ENCODE assay signal across 18 cellular contexts in genomic region chr4:98406819-98407218, GRCh38.
A peak's percentile ranks its signal among the peaks of the same experiment; 100 is the strongest.
DNase-seq lines count a peak whose midpoint lies in the region; ATAC-seq and TF ChIP-seq lines count a peak whose summit lies in the region.
"Had no signal": no experiment of that assay in that cellular context is flagged by ENCODE, and none has a peak within 500 bp of the region (broad histone marks: within the 10 kb centered on the region; RNA-seq: fewer than 3 reads in every experiment).

No MANE protein-coding gene starts in this region.

- CTCF ChIA-PET in CD4-positive, alpha-beta T cell (lab: Charles Lee), result no interaction called here

- TF ChIP-seq CTCF in spleen (IDR thresholded peaks at IDR 0.05 in 8 of 11, conservative IDR thresholded peaks at IDR 0.05 in 3 of 11), result no peak
- no peak for TF ChIP-seq CTCF in body of pancreas (IDR thresholded peaks at IDR 0.05)
- TF ChIP-seq CTCF in CD4-positive, alpha-beta T cell (IDR thresholded peaks at IDR 0.05), result no peak

- H3K27ac ChIP-seq in spleen, result no peak overlapping the region
- H3K27ac ChIP-seq in body of pancreas, result no peak overlapping the region
- H3K27ac ChIP-seq in CD4-positive, alpha-beta T cell (ENCODE audit: low read depth, low read length), result no peak overlapping the region
- H3K27ac ChIP-seq: A549, cardiac muscle cell, HL-60 had no signal

- no peaks in the 10 kb centered on the region for H3K4me1 Mint-ChIP-seq in activated T-cell treated with anti-CD3 and anti-CD28 coated beads, Interleukin-2, amount 50 U/mL, for 4 hours (ENCODE audit: low read depth)
- no peaks in the 10 kb centered on the region for H3K4me1 Mint-ChIP-seq in CD4-positive, alpha-beta T cell (ENCODE audit: low read depth)
- H3K4me1 Mint-ChIP-seq: T-cell had no signal

- DNase-seq in activated T-cell treated with anti-CD3 and anti-CD28 coated beads, Interleukin-2, amount 50 U/mL, for 4 hours, result no peak
- DNase-seq in activated T-cell treated with anti-CD3 and anti-CD28 coated beads, Interleukin-2, amount 50 U/mL, for 1 hour, result no peak
- DNase-seq in spleen (no peak), midbrain (lab: John Stamatoyannopoulos, UW) (no peak), body of pancreas (no peak)
- no peak for DNase-seq in CD4-positive, alpha-beta T cell
- DNase-seq: CD4-positive, alpha-beta memory T cell; effector CD8-positive, alpha-beta T cell; hypothalamus; KG1; stimulated activated CD4-positive, alpha-beta T cell treated with anti-CD3 and anti-CD28 coated beads, Interleukin-12 subunit alpha, Interleukin-12 subunit beta, amount 100 ng/mL, for 4 hours; T-cell had no signal

- POLR2A ChIA-PET in CD4-positive, alpha-beta T cell (lab: Charles Lee), result no interaction called here

- H3K4me3 Mint-ChIP-seq in activated T-cell treated with anti-CD3 and anti-CD28 coated beads, Interleukin-2, amount 50 U/mL, for 4 hours, result no peak overlapping the region
- no peak overlapping the region for H3K4me3 Mint-ChIP-seq in CD4-positive, alpha-beta T cell
- H3K4me3 Mint-ChIP-seq: activated naive CD8-positive, alpha-beta T cell; CD4-positive, alpha-beta memory T cell; T-cell had no signal

- H3K4me1 ChIP-seq in spleen (no peaks in the 10 kb centered on the region), body of pancreas (no peaks in the 10 kb centered on the region)
- H3K4me1 ChIP-seq: A549 had no signal

- intact Hi-C loops in spleen (cut with DNase I; ENCODE audit: low total_unique reads) (no loop called here), body of pancreas (cut with DNase I) (no loop called here)
- intact Hi-C loops in CD4-positive, alpha-beta T cell (cut with DNase I, micrococcal nuclease), result no loop called here

- peaks cover 4% of the 10 kb centered on the region for H3K9me3 Mint-ChIP-seq in activated T-cell treated with anti-CD3 and anti-CD28 coated beads, Interleukin-2, amount 50 U/mL, for 4 hours
- H3K9me3 Mint-ChIP-seq in CD4-positive, alpha-beta T cell, result no peaks in the 10 kb centered on the region

- peaks cover 0 to 55% (median under 1%) of the 10 kb centered on the region in 6 donors for H3K36me3 ChIP-seq in spleen
- H3K36me3 ChIP-seq in body of pancreas (replicated peaks in 1 of 2; ENCODE audit: insufficient read depth in 1 of 2, low read depth in 2 of 2), result no peaks in the 10 kb centered on the region
- H3K36me3 ChIP-seq: cardiac muscle cell had no signal

- H3K9me3 ChIP-seq in spleen, result peaks cover 0 to 11% (median 4%) of the 10 kb centered on the region in 8 donors
- no peaks in the 10 kb centered on the region for H3K9me3 ChIP-seq in body of pancreas
- H3K9me3 ChIP-seq in CD4-positive, alpha-beta T cell (ENCODE audit: control insufficient read depth, low read length), result no peaks in the 10 kb centered on the region
- H3K9me3 ChIP-seq: A549 had no signal

- H3K27ac Mint-ChIP-seq in CD4-positive, alpha-beta T cell, result no peak overlapping the region
- H3K27ac Mint-ChIP-seq: activated naive CD8-positive, alpha-beta T cell; CD4-positive, alpha-beta memory T cell; T-cell had no signal

- H3K27me3 ChIP-seq in spleen (replicated peaks in 1 of 7) (no peaks in the 10 kb centered on the region), body of pancreas (no peaks in the 10 kb centered on the region)
- H3K27me3 ChIP-seq in CD4-positive, alpha-beta T cell (ENCODE audit: control insufficient read depth, insufficient read depth, low read length), result no peaks in the 10 kb centered on the region
- H3K27me3 ChIP-seq: cardiac muscle cell had no signal

- 69 to 88% (median 76%) methylated on average over 2 of the region's 2 CpGs for WGBS in spleen, 5 donors
- WGBS in body of pancreas, 2 donors, result 93 to 97% methylated on average over 2 of the region's 2 CpGs

- TF ChIP-seq POLR2A in spleen (IDR thresholded peaks at IDR 0.05), result no peak
- TF ChIP-seq POLR2A in body of pancreas (IDR thresholded peaks at IDR 0.05), result no peak

- no peaks in the 10 kb centered on the region for H3K27me3 Mint-ChIP-seq in activated T-cell treated with anti-CD3 and anti-CD28 coated beads, Interleukin-2, amount 50 U/mL, for 4 hours (ENCODE audit: low read depth)
- no peaks in the 10 kb centered on the region for H3K27me3 Mint-ChIP-seq in CD4-positive, alpha-beta T cell
- H3K27me3 Mint-ChIP-seq: activated naive CD8-positive, alpha-beta T cell; CD4-positive, alpha-beta memory T cell; T-cell had no signal

- ATAC-seq in activated T-cell treated with anti-CD3 and anti-CD28 coated beads, Interleukin-2, amount 50 U/mL, for 4 hours, result peak; percentile 10 to 46
- ATAC-seq in GM21786 (IDR thresholded peaks at IDR 0.05; ENCODE audit: unreplicated experiment) (peak; percentile 55), HG03442 (IDR thresholded peaks at IDR 0.05; ENCODE audit: unreplicated experiment) (peak; percentile 70), body of pancreas (no peak)
- no peak for ATAC-seq in CD4-positive, alpha-beta T cell (ENCODE audit: poor library complexity)
- ATAC-seq: A549, T-cell had no signal

- H3K4me3 ChIP-seq in spleen (no peak overlapping the region), body of pancreas (no peak overlapping the region)
- H3K4me3 ChIP-seq: A549, cardiac muscle cell had no signal

- H3K36me3 Mint-ChIP-seq in activated T-cell treated with anti-CD3 and anti-CD28 coated beads, Interleukin-2, amount 50 U/mL, for 4 hours (ENCODE audit: insufficient read depth), result peaks cover 27% of the 10 kb centered on the region
- peaks cover 86% of the 10 kb centered on the region for H3K36me3 Mint-ChIP-seq in CD4-positive, alpha-beta T cell (ENCODE audit: low read depth)

Comparison
In these comparisons a context has a peak if more than half of its experiments do, and no peak if none do; other contexts are left out.
1. ATAC-seq: peak in activated T-cell treated with anti-CD3 and anti-CD28 coated beads, Interleukin-2, amount 50 U/mL, for 4 hours (2 of 2), GM21786 (single experiment) and HG03442 (single experiment); none in body of pancreas (single experiment) and CD4-positive, alpha-beta T cell (single experiment).